27 cellular contexts compared by ENCODE assay signal in the genomic region with DNA sequence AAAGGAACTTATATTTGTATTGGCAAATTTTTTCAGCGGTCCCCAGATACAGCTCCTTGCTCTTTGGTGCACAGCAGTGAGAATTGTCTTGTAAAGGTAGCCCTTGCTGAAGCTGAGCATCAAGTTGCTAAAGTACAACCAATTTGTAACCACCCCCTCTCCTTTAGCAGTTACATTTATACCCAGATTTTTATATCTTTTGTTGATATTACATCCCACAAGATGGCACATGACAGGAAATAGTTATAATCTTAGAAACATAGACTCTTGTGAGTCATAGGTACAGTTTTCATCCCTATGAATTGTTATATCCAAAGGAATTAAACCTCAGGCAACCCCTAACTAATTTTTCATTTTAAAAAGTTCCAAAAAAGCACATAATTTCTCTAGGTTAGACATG.
"Had no signal": no experiment of that assay in that cellular context is flagged by ENCODE, and none has a peak within 500 bp of the region (broad histone marks: within the 10 kb centered on the region; RNA-seq: fewer than 3 reads in every experiment).

No MANE protein-coding gene starts in this region.

- H3K4me3 ChIP-seq: lung, right lobe of liver, stomach, testis, upper lobe of left lung had no signal

- H3K4me1 Mint-ChIP-seq: activated CD4-positive, alpha-beta T cell treated with anti-CD3 and anti-CD28 coated beads for 36 hours; brain; central memory CD8-positive, alpha-beta T cell; stimulated activated effector memory CD8-positive, alpha-beta T cell treated with anti-CD3 and anti-CD28 coated beads, Interleukin-12 subunit alpha, Interleukin-12 subunit beta, amount 100 ng/mL, for 72 hours had no signal

- H3K4me3 Mint-ChIP-seq: activated CD4-positive, alpha-beta memory T cell treated with anti-CD3 and anti-CD28 coated beads for 36 hours; activated CD4-positive, alpha-beta T cell treated with anti-CD3 and anti-CD28 coated beads for 36 hours; activated naive CD8-positive, alpha-beta T cell; activated T-helper 1 cell treated with anti-CD3 and anti-CD28 coated beads, Interleukin-12 subunit alpha, Interleukin-12 subunit beta, Interleukin-2, Interleukin-4 antibody, amounts not matched to agents 30 ng/mL and 10 ng/mL and 1 ng/mL, durations not matched to agents 14 hours and 24 hours and 36 hours; brain; central memory CD8-positive, alpha-beta T cell; natural killer cell treated with Interleukin-12 subunit alpha and Interleukin-12 subunit beta and Interleukin-15 and Interleukin-18, amount 100 ng/mL, for 72 hours; stimulated activated effector memory CD8-positive, alpha-beta T cell treated with anti-CD3 and anti-CD28 coated beads, Interleukin-12 subunit alpha, Interleukin-12 subunit beta, amount 100 ng/mL, for 72 hours had no signal

- H3K27ac ChIP-seq: neutrophil, parathyroid adenoma, right lobe of liver, stomach, testis, upper lobe of left lung had no signal

- ATAC-seq: activated CD4-positive, alpha-beta T cell treated with anti-CD3 and anti-CD28 coated beads for 36 hours; left lobe of liver; natural killer cell treated with Interleukin-12 subunit alpha and Interleukin-12 subunit beta and Interleukin-15 and Interleukin-18, amount 100 ng/mL, for 72 hours; right lobe of liver; stimulated activated effector memory CD8-positive, alpha-beta T cell treated with anti-CD3 and anti-CD28 coated beads, Interleukin-12 subunit alpha, Interleukin-12 subunit beta, amount 100 ng/mL, for 72 hours had no signal

- DNase-seq: activated CD4-positive, alpha-beta memory T cell treated with anti-CD3 and anti-CD28 coated beads for 36 hours; activated CD4-positive, alpha-beta T cell treated with anti-CD3 and anti-CD28 coated beads for 36 hours; activated gamma-delta T cell treated with Interleukin-2 at 50 U/mL for 16 hours; activated T-cell treated with anti-CD3 and anti-CD28 coated beads for 4 hours; amygdala; cortex of kidney; foreskin melanocyte; glutamatergic neuron; hypothalamus; kidney; right lobe of liver; stimulated activated CD4-positive, alpha-beta T cell treated with anti-CD3 and anti-CD28 coated beads, Interleukin-4, amount 100 ng/mL, for 24 hours; stomach; T-helper 2 cell; testis; upper lobe of left lung had no signal

- H3K27ac Mint-ChIP-seq: activated CD4-positive, alpha-beta memory T cell treated with anti-CD3 and anti-CD28 coated beads for 36 hours; activated CD4-positive, alpha-beta T cell treated with anti-CD3 and anti-CD28 coated beads for 36 hours; activated naive CD8-positive, alpha-beta T cell; activated T-helper 1 cell treated with anti-CD3 and anti-CD28 coated beads, Interleukin-12 subunit alpha, Interleukin-12 subunit beta, Interleukin-2, Interleukin-4 antibody, amounts not matched to agents 30 ng/mL and 10 ng/mL and 1 ng/mL, durations not matched to agents 14 hours and 24 hours and 36 hours; brain; natural killer cell treated with Interleukin-12 subunit alpha and Interleukin-12 subunit beta and Interleukin-15 and Interleukin-18, amount 100 ng/mL, for 72 hours; stimulated activated effector memory CD8-positive, alpha-beta T cell treated with anti-CD3 and anti-CD28 coated beads, Interleukin-12 subunit alpha, Interleukin-12 subunit beta, amount 100 ng/mL, for 72 hours had no signal

- H3K36me3 Mint-ChIP-seq: activated CD4-positive, alpha-beta memory T cell treated with anti-CD3 and anti-CD28 coated beads for 36 hours; activated naive CD8-positive, alpha-beta T cell; brain; stimulated activated effector memory CD8-positive, alpha-beta T cell treated with anti-CD3 and anti-CD28 coated beads, Interleukin-12 subunit alpha, Interleukin-12 subunit beta, amount 100 ng/mL, for 72 hours had no signal

- H3K27me3 Mint-ChIP-seq: activated CD4-positive, alpha-beta memory T cell treated with anti-CD3 and anti-CD28 coated beads for 36 hours; activated CD4-positive, alpha-beta T cell treated with anti-CD3 and anti-CD28 coated beads for 36 hours; activated naive CD8-positive, alpha-beta T cell; brain; central memory CD8-positive, alpha-beta T cell; natural killer cell treated with Interleukin-12 subunit alpha and Interleukin-12 subunit beta and Interleukin-15 and Interleukin-18, amount 100 ng/mL, for 72 hours had no signal

- H3K27me3 ChIP-seq: neutrophil, right lobe of liver, stomach, testis, upper lobe of left lung had no signal

- H3K9me3 ChIP-seq: neutrophil, right lobe of liver, stomach, testis, upper lobe of left lung had no signal

- FAIRE-seq: endometrium, kidney had no signal

- H3K9me3 Mint-ChIP-seq: activated CD4-positive, alpha-beta memory T cell treated with anti-CD3 and anti-CD28 coated beads for 36 hours; central memory CD8-positive, alpha-beta T cell; stimulated activated effector memory CD8-positive, alpha-beta T cell treated with anti-CD3 and anti-CD28 coated beads, Interleukin-12 subunit alpha, Interleukin-12 subunit beta, amount 100 ng/mL, for 72 hours had no signal
